ENCODE assay signal across 8 cellular contexts in the genomic region with DNA sequence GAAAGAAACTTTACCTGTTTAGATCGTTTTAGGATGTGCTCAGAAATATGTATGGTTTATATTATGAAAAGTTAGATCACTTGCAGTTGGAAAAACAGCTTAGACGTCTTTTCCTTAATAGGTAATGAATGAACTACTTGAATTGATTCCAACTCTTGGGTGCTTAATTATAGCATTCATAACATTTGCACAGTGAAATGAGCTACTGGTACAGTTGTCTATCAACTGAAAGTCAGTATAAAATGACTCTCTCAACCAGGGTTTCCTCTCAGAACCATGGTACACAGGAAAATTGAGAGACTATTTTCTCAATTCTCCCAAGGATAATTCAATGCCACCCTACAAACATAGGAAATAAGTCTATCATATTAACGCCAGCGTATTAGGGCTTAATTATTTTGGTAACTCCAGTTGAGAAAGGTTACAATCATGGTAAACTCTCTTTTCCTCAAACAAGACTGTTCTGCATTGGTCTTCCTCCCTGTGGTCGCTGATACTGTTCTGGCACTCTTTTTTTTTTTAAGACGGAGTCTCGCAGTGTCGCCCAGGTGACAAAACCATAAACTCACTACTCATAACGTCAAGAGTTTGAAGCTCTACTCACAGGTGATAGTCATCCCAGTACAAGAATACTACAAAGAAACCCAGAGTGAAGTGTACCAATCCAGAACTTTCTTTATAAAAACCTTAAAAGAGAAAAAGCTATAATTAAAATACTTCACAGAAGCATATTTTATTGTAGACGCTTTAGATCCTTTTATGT. TPM values are rescaled to one million over a fixed set of nuclear protein-coding genes. Genes with fewer than 3 reads are reported as not detected.
A peak's percentile ranks its signal among the peaks of the same experiment; 100 is the strongest.
DNase-seq lines count a peak whose midpoint lies in the region; ATAC-seq and TF ChIP-seq lines count a peak whose summit lies in the region.

No MANE protein-coding gene starts in this region.

- peak overlapping the region; percentile 78 to 79; a peak in 3 of 4 replicates for H3K4me3 ChIP-seq in DND-41 (ENCODE audit: low read depth in 1 of 2, low read length in 2 of 2)
- no peak overlapping the region for H3K4me3 ChIP-seq in mucosa of stomach (ENCODE audit: low read length)

- DNase-seq in DND-41 (no peak), HT-29 (ENCODE audit: low spot score) (peak; percentile 63), T-helper 9 cell (no peak), dedifferentiated amniotic fluid mesenchymal stem cell (ENCODE audit: extremely low spot score) (no peak)
- peak; percentile 29 for DNase-seq in activated CD4-positive, alpha-beta memory T cell treated with anti-CD3 and anti-CD28 coated beads for 36 hours

- peaks cover 29% of the 10 kb centered on the region for H3K4me1 Mint-ChIP-seq in activated CD4-positive, alpha-beta memory T cell treated with anti-CD3 and anti-CD28 coated beads for 36 hours (ENCODE audit: low read depth)

- ATAC-seq in DND-41 (ENCODE audit: insufficient read depth, low read depth) (no peak), GM19351 (IDR thresholded peaks at IDR 0.05; ENCODE audit: unreplicated experiment) (peak; percentile 61), HG02610 (IDR thresholded peaks at IDR 0.05; ENCODE audit: unreplicated experiment) (no peak)

- CTCF ChIA-PET in activated CD4-positive, alpha-beta memory T cell treated with anti-CD3 and anti-CD28 coated beads for 36 hours (lab: Charles Lee), result interaction anchor here (0.8 to 5.2 kb wide), 3 partner anchors 9 to 24 kb away, joined by 3 to 23 read pairs (median 8); a partner anchor contains a TSS

- H3K36me3 ChIP-seq in DND-41 (ENCODE audit: insufficient read depth, low read length) (peaks cover 32% of the 10 kb centered on the region), mucosa of stomach (ENCODE audit: control insufficient read depth, insufficient read depth, low read length) (no peaks in the 10 kb centered on the region)

- H3K4me1 ChIP-seq in DND-41 (ENCODE audit: insufficient read depth, low read length) (peaks cover 45% of the 10 kb centered on the region), mucosa of stomach (ENCODE audit: control insufficient read depth, insufficient read depth, low read length) (peaks cover 7% of the 10 kb centered on the region)

- peaks cover 21% of the 10 kb centered on the region for H3K36me3 Mint-ChIP-seq in activated CD4-positive, alpha-beta memory T cell treated with anti-CD3 and anti-CD28 coated beads for 36 hours

- no peaks in the 10 kb centered on the region for H3K9me3 ChIP-seq in DND-41 (ENCODE audit: insufficient read depth, low read length, severe bottlenecking)
- H3K9me3 ChIP-seq in mucosa of stomach (ENCODE audit: control insufficient read depth, low read length), result no peaks in the 10 kb centered on the region

- intact Hi-C loops in activated CD4-positive, alpha-beta memory T cell treated with anti-CD3 and anti-CD28 coated beads for 36 hours (cut with micrococcal nuclease), result loop anchor here (2.0 to 10.0 kb wide), 4 partner anchors 239 to 1053 kb away; a partner anchor contains a TSS

- TF ChIP-seq CTCF in DND-41 (IDR thresholded peaks at IDR 0.05; ENCODE audit: borderline replicate concordance, extremely low read depth, low read length, poor library complexity, severe bottlenecking), result no peak

- H3K4me2 ChIP-seq in DND-41 (ENCODE audit: insufficient read depth, low read length), result peak overlapping the region; percentile 67

- H3K27me3 Mint-ChIP-seq in activated CD4-positive, alpha-beta memory T cell treated with anti-CD3 and anti-CD28 coated beads for 36 hours, result no peaks in the 10 kb centered on the region

- no peaks in the 10 kb centered on the region for H3K27me3 ChIP-seq in DND-41 (ENCODE audit: insufficient read depth, low read length, poor library complexity)
- no peaks in the 10 kb centered on the region for H3K27me3 ChIP-seq in mucosa of stomach (ENCODE audit: control insufficient read depth, insufficient read depth, low read length)

- POLR2A ChIA-PET in activated CD4-positive, alpha-beta memory T cell treated with anti-CD3 and anti-CD28 coated beads for 36 hours (lab: Charles Lee), result interaction anchor here (0.7 to 1.5 kb wide), 2 partner anchors 25 to 637 kb away, joined by 3 to 6 read pairs; a partner anchor contains a TSS

- peaks cover 36% of the 10 kb centered on the region for H4K20me1 ChIP-seq in DND-41 (ENCODE audit: insufficient read depth, low read length)

- H3K9ac ChIP-seq in DND-41 (ENCODE audit: low read depth, low read length) (peak overlapping the region; percentile 95), mucosa of stomach (ENCODE audit: low read length) (peak overlapping the region; percentile 20)

- peak overlapping the region; percentile 93 for H3K4me3 Mint-ChIP-seq in activated CD4-positive, alpha-beta memory T cell treated with anti-CD3 and anti-CD28 coated beads for 36 hours

- H3K27ac ChIP-seq in DND-41 (ENCODE audit: low read length), result peak overlapping the region; percentile 99

- H3K27ac Mint-ChIP-seq in activated CD4-positive, alpha-beta memory T cell treated with anti-CD3 and anti-CD28 coated beads for 36 hours, result peak overlapping the region; percentile 34

- H3K79me2 ChIP-seq in DND-41 (ENCODE audit: insufficient read depth, low read length), result peaks cover 70% of the 10 kb centered on the region

- peaks cover 9% of the 10 kb centered on the region for H3K9me3 Mint-ChIP-seq in activated CD4-positive, alpha-beta memory T cell treated with anti-CD3 and anti-CD28 coated beads for 36 hours

- H2AFZ ChIP-seq in DND-41 (ENCODE audit: low read depth, low read length), result no peak overlapping the region

RNA-seq across cellular contexts. Expression of a gene that starts 2.0 kb away (rescaled TPM):
- total RNA-seq in HT-29 (2014; rRNA removed; shearing (Covaris generic)), result 46.3 and 50.2 TPM in 2 replicates
- 10 to 100 TPM; 46.6 to 54.7 TPM for total RNA-seq in activated CD4-positive, alpha-beta memory T cell treated with anti-CD3 and anti-CD28 coated beads for 36 hours

Comparison
In these comparisons a context has a peak if more than half of its experiments do, and no peak if none do; other contexts are left out.
1. DNase-seq: peak in HT-29 (single experiment) and activated CD4-positive, alpha-beta memory T cell treated with anti-CD3 and anti-CD28 coated beads for 36 hours (single experiment); none in DND-41 (single experiment), T-helper 9 cell (single experiment) and dedifferentiated amniotic fluid mesenchymal stem cell (single experiment).